Comparison of ENCODE assay signal across 1 cellular context in genomic region chr17:35534694-35535093, GRCh38.
TF ChIP-seq lines count a peak whose summit lies in the region.

No MANE protein-coding gene starts in this region.

TF ChIP-seq in K562, 482 proteins besides CTCF, POLR2A, EP300 and RAD21:
- TF ChIP-seq KAT7 (CRISPR knock-in tag; IDR thresholded peaks at IDR 0.05; ENCODE audit: borderline replicate concordance): no peak
- TF ChIP-seq MECOM (CRISPR knock-in tag; IDR thresholded peaks at IDR 0.05): no peak
- TF ChIP-seq ARID1B (IDR thresholded peaks at IDR 0.05): no peak
- TF ChIP-seq IFI16 (CRISPR knock-in tag; IDR thresholded peaks at IDR 0.05): no peak
- TF ChIP-seq SIN3A (IDR thresholded peaks at IDR 0.05; ENCODE audit: borderline replicate concordance in 2 of 2, control insufficient read depth in 1 of 2, low read depth in 2 of 2, low read length in 2 of 2): no peak
- TF ChIP-seq KAT8 (IDR thresholded peaks at IDR 0.05; ENCODE audit: low read depth): no peak
- no peak for TF ChIP-seq NFE2L1 (tag; IDR thresholded peaks at IDR 0.05; ENCODE audit: borderline replicate concordance, low read depth)
- no peak for TF ChIP-seq ZMIZ1 (IDR thresholded peaks at IDR 0.05; ENCODE audit: low read depth in 2 of 2, low read length in 2 of 2)
- no peak for TF ChIP-seq ZBTB17 (CRISPR knock-in tag; IDR thresholded peaks at IDR 0.05)
